8 cellular contexts compared by ENCODE assay signal in the genomic region with DNA sequence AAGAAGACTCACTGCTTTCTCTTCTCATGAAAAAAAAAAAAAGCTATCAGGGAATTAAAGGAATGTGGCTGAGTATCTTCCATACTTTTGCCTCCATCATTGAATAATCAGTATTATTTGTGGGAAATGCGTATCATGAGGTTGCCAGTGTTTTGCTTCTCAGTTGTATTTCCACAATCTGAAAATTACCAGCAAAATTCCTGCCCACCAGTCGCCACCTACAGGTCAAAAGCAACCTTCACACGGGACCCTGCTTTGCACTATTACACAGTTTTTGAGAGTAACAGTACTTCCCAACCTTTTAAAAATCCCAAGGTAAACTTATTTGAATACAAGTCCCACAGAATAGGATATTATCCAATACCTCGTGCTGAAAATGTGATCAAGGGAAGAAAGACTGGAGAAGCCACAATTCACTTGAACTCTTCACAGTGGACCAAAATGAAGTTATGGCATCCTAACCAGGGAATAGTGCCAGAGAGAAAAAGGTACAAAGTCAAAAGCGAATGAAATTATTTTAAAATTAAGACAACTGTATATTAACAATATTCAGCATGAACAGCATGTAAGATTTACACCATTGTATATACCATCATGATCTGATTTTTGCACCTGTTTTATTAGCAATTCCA. TPM values are rescaled to one million over a fixed set of nuclear protein-coding genes. Genes with fewer than 3 reads are reported as not detected.
DNase-seq lines count a peak whose midpoint lies in the region; TF ChIP-seq lines count a peak whose summit lies in the region.
"Had no signal": no experiment of that assay in that cellular context is flagged by ENCODE, and none has a peak within 500 bp of the region (broad histone marks: within the 10 kb centered on the region; RNA-seq: fewer than 3 reads in every experiment).

No MANE protein-coding gene starts in this region.

- peak; percentile 35 for TF ChIP-seq CTCF in GM20000 (IDR thresholded peaks at IDR 0.05; ENCODE audit: extremely low read depth, missing control alignments)
- peak; percentile 60 for TF ChIP-seq CTCF in endothelial cell (IDR thresholded peaks at IDR 0.05; ENCODE audit: unreplicated experiment)

- no peak overlapping the region for H3K27ac Mint-ChIP-seq in endothelial cell (ENCODE audit: unreplicated experiment)
- H3K27ac Mint-ChIP-seq: naive thymus-derived CD8-positive, alpha-beta T cell had no signal

- H3K9me3 Mint-ChIP-seq in endothelial cell (ENCODE audit: unreplicated experiment) = no peaks in the 10 kb centered on the region
- H3K9me3 Mint-ChIP-seq: naive thymus-derived CD8-positive, alpha-beta T cell had no signal

- H3K4me1 Mint-ChIP-seq in endothelial cell (ENCODE audit: unreplicated experiment) = no peaks in the 10 kb centered on the region
- H3K4me1 Mint-ChIP-seq: naive thymus-derived CD8-positive, alpha-beta T cell had no signal

- H3K27me3 Mint-ChIP-seq in endothelial cell (ENCODE audit: unreplicated experiment) = no peaks in the 10 kb centered on the region

- DNase-seq in DMS53 (lab: John Stamatoyannopoulos, UW) = peak; percentile 58
- DNase-seq in GM20000 (ENCODE audit: low spot score) = peak; percentile 29
- peak; percentile 14 for DNase-seq in RPMI8226
- DNase-seq in endothelial cell (ENCODE audit: low spot score) = peak; percentile 10
- peak; percentile 24 for DNase-seq in pons (ENCODE audit: low spot score)
- DNase-seq in ureter (ENCODE audit: low spot score) = no peak
- no peak for DNase-seq in islet precursor cell

- no peaks in the 10 kb centered on the region for H3K36me3 Mint-ChIP-seq in endothelial cell (ENCODE audit: low read depth, unreplicated experiment)
- H3K36me3 Mint-ChIP-seq: naive thymus-derived CD8-positive, alpha-beta T cell had no signal

- H3K4me3 Mint-ChIP-seq in endothelial cell (ENCODE audit: unreplicated experiment) = no peak overlapping the region
- H3K4me3 Mint-ChIP-seq: naive thymus-derived CD8-positive, alpha-beta T cell had no signal

RNA-seq across cellular contexts. Expression of gene PGRMC1, which starts 30.4 kb away (rescaled TPM):
- total RNA-seq in endothelial cell (ENCODE audit: unreplicated experiment) = 153 TPM
- 112 TPM for total RNA-seq in ureter

Comparison
In these comparisons a context has a peak if more than half of its experiments do, and no peak if none do; other contexts are left out.
1. DNase-seq: peak in DMS53 (single experiment), GM20000 (single experiment), RPMI8226 (single experiment), endothelial cell (single experiment) and pons (single experiment); none in ureter (single experiment) and islet precursor cell (single experiment).